ENCODE assay signal across 11 cellular contexts in the genomic region with DNA sequence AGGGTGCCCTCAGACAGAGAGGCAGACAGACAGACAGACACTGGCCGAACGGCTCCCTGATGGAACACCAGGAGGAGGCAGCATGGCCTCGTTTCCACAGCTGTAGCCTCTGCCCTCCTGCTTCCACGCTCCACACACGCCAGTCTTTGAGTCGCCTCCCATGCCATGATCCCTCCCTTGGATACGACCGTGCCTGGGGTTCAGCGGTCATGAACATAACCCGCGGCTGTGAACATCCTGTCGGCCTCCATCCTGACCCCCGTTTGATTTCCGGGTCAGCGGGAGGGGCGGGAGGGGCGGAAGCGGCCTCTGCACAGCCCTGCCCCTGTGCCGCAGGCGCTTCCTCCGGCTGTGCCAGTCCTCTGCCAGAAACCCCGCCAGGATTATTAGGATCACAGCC. TPM values are rescaled to one million over a fixed set of nuclear protein-coding genes. Genes with fewer than 3 reads are reported as not detected.
A peak's percentile ranks its signal among the peaks of the same experiment; 100 is the strongest.
DNase-seq lines count a peak whose midpoint lies in the region; ATAC-seq and TF ChIP-seq lines count a peak whose summit lies in the region.
"Had no signal": no experiment of that assay in that cellular context is flagged by ENCODE, and none has a peak within 500 bp of the region (broad histone marks: within the 10 kb centered on the region; RNA-seq: fewer than 3 reads in every experiment).

No MANE protein-coding gene starts in this region.

- CTCF ChIA-PET in activated CD8-positive, alpha-beta T cell treated with anti-CD3 and anti-CD28 coated beads, Interleukin-2, amount 10 ng/mL, durations not matched to agents 7 days and 5 days (lab: Charles Lee): no interaction called here

- H3K27me3 ChIP-seq in MG63: no peaks in the 10 kb centered on the region; the same call in 1 of the 2 replicates

- H3K9me3 ChIP-seq in MG63: no peaks in the 10 kb centered on the region

- H3K27me3 Mint-ChIP-seq in activated CD8-positive, alpha-beta T cell treated with anti-CD3 and anti-CD28 coated beads, Interleukin-2, amount 10 ng/mL, durations not matched to agents 7 days and 5 days (ENCODE audit: low read depth): no peaks in the 10 kb centered on the region
- H3K27me3 Mint-ChIP-seq in memory B cell: peaks cover 2% of the 10 kb centered on the region
- H3K27me3 Mint-ChIP-seq in type B pancreatic cell: peaks cover 27% of the 10 kb centered on the region

- peaks cover 14% of the 10 kb centered on the region for H3K4me1 Mint-ChIP-seq in activated CD8-positive, alpha-beta T cell treated with anti-CD3 and anti-CD28 coated beads, Interleukin-2, amount 10 ng/mL, durations not matched to agents 7 days and 5 days (ENCODE audit: low read depth)
- H3K4me1 Mint-ChIP-seq in memory B cell (peaks cover 3% of the 10 kb centered on the region), type B pancreatic cell (ENCODE audit: unreplicated experiment) (no peaks in the 10 kb centered on the region)

- DNase-seq in NCI-H1417 (lab: John Stamatoyannopoulos, UW) (peak in 2 of 3 experiments; percentile 17 to 36), NCI-H1417 treated with DMSO at 0.1 percent for 48 hours (lab: John Stamatoyannopoulos, UW) (no peak), MG63 (peak; percentile 72), memory B cell (ENCODE audit: low spot score in 2 of 2) (no peak), type B pancreatic cell (ENCODE audit: extremely low spot score, unreplicated experiment) (no peak), EL (no peak)
- peak; percentile 40 for DNase-seq in activated CD8-positive, alpha-beta T cell treated with anti-CD3 and anti-CD28 coated beads, Interleukin-2, amount 10 ng/mL, durations not matched to agents 7 days and 5 days
- DNase-seq: H7, NCI-H526 had no signal

- no peaks in the 10 kb centered on the region for H3K36me3 ChIP-seq in MG63

- no peaks in the 10 kb centered on the region for H3K9me3 Mint-ChIP-seq in activated CD8-positive, alpha-beta T cell treated with anti-CD3 and anti-CD28 coated beads, Interleukin-2, amount 10 ng/mL, durations not matched to agents 7 days and 5 days (ENCODE audit: insufficient read depth)
- H3K9me3 Mint-ChIP-seq in memory B cell: peaks cover 14% of the 10 kb centered on the region
- no peaks in the 10 kb centered on the region for H3K9me3 Mint-ChIP-seq in type B pancreatic cell

- POLR2A ChIA-PET in activated CD8-positive, alpha-beta T cell treated with anti-CD3 and anti-CD28 coated beads, Interleukin-2, amount 10 ng/mL, durations not matched to agents 7 days and 5 days (lab: Charles Lee): no interaction called here

- H3K4me3 Mint-ChIP-seq in activated CD8-positive, alpha-beta T cell treated with anti-CD3 and anti-CD28 coated beads, Interleukin-2, amount 10 ng/mL, durations not matched to agents 7 days and 5 days: peak overlapping the region; percentile 61
- peak overlapping the region; percentile 56 for H3K4me3 Mint-ChIP-seq in memory B cell
- H3K4me3 Mint-ChIP-seq in type B pancreatic cell: no peak overlapping the region

- peak; percentile 83 for ATAC-seq in activated CD8-positive, alpha-beta T cell treated with anti-CD3 and anti-CD28 coated beads, Interleukin-2, amount 10 ng/mL, durations not matched to agents 7 days and 5 days
- ATAC-seq in memory B cell (ENCODE audit: low read depth) (peak; percentile 39), HG02678 (IDR thresholded peaks at IDR 0.05; ENCODE audit: unreplicated experiment) (no peak)

- no peak for TF ChIP-seq CTCF in type B pancreatic cell (conservative IDR thresholded peaks at IDR 0.05)

- peak overlapping the region; percentile 49 for H3K4me3 ChIP-seq in MG63

- H3K36me3 Mint-ChIP-seq in activated CD8-positive, alpha-beta T cell treated with anti-CD3 and anti-CD28 coated beads, Interleukin-2, amount 10 ng/mL, durations not matched to agents 7 days and 5 days (ENCODE audit: low read depth): peaks cover 29% of the 10 kb centered on the region
- H3K36me3 Mint-ChIP-seq in memory B cell (peaks cover 39% of the 10 kb centered on the region), type B pancreatic cell (no peaks in the 10 kb centered on the region)

- peak overlapping the region; percentile 65 for H3K27ac Mint-ChIP-seq in activated CD8-positive, alpha-beta T cell treated with anti-CD3 and anti-CD28 coated beads, Interleukin-2, amount 10 ng/mL, durations not matched to agents 7 days and 5 days
- no peak overlapping the region for H3K27ac Mint-ChIP-seq in memory B cell
- H3K27ac Mint-ChIP-seq in type B pancreatic cell: no peak overlapping the region

RNA-seq across cellular contexts. Expression of gene GP6, which starts 23.4 kb away (rescaled TPM):
- total RNA-seq in MG63 (2014; rRNA removed; shearing (Covaris generic); ENCODE audit: low replicate concordance): not detected in 2 replicates
- total RNA-seq in activated CD8-positive, alpha-beta T cell treated with anti-CD3 and anti-CD28 coated beads, Interleukin-2, amount 10 ng/mL, durations not matched to agents 7 days and 5 days: under 1 TPM; 0.39 to 0.58 TPM
- 0.22 and 0.93 TPM in 2 replicates for total RNA-seq in type B pancreatic cell (ENCODE audit: low replicate concordance)
- total RNA-seq: H7, subcutaneous adipose tissue had no signal

RNA-seq across cellular contexts. Expression of gene RDH13, which starts 48.2 kb away (rescaled TPM):
- 17.9 and 23.8 TPM in 2 replicates for total RNA-seq in MG63 (2014; rRNA removed; shearing (Covaris generic); ENCODE audit: low replicate concordance)
- 10 to 100 TPM; 30.9 to 33.1 TPM for total RNA-seq in activated CD8-positive, alpha-beta T cell treated with anti-CD3 and anti-CD28 coated beads, Interleukin-2, amount 10 ng/mL, durations not matched to agents 7 days and 5 days
- total RNA-seq in type B pancreatic cell (ENCODE audit: low replicate concordance): 37.9 and 74.9 TPM in 2 replicates

RNA-seq across cellular contexts. Expression of gene NLRP2, which starts 48.5 kb away (rescaled TPM):
- not detected in 2 replicates for total RNA-seq in MG63 (2014; rRNA removed; shearing (Covaris generic); ENCODE audit: low replicate concordance)
- 10 to 100 TPM; 22.8 to 26.8 TPM for total RNA-seq in activated CD8-positive, alpha-beta T cell treated with anti-CD3 and anti-CD28 coated beads, Interleukin-2, amount 10 ng/mL, durations not matched to agents 7 days and 5 days
- total RNA-seq in type B pancreatic cell (ENCODE audit: low replicate concordance): 35.6 and 65.4 TPM in 2 replicates

Comparison
In these comparisons a context has a peak if more than half of its experiments do, and no peak if none do; other contexts are left out.
1. DNase-seq: peak in NCI-H1417 (2 of 3), MG63 (single experiment) and activated CD8-positive, alpha-beta T cell treated with anti-CD3 and anti-CD28 coated beads, Interleukin-2, amount 10 ng/mL, durations not matched to agents 7 days and 5 days (single experiment); none in NCI-H1417 treated with DMSO at 0.1 percent for 48 hours (single experiment), memory B cell (0 of 2), type B pancreatic cell (single experiment) and EL (single experiment).
2. RNA of gene NLRP2, which starts 48.5 kb away (total RNA-seq): 35.6 to 65.4 TPM in type B pancreatic cell and 22.8 to 26.8 TPM in activated CD8-positive, alpha-beta T cell treated with anti-CD3 and anti-CD28 coated beads, Interleukin-2, amount 10 ng/mL, durations not matched to agents 7 days and 5 days; not detected in MG63; every median in the first group is over 10 times any median in the second.